ENCODE assay signal across 11 cellular contexts in the genomic region with DNA sequence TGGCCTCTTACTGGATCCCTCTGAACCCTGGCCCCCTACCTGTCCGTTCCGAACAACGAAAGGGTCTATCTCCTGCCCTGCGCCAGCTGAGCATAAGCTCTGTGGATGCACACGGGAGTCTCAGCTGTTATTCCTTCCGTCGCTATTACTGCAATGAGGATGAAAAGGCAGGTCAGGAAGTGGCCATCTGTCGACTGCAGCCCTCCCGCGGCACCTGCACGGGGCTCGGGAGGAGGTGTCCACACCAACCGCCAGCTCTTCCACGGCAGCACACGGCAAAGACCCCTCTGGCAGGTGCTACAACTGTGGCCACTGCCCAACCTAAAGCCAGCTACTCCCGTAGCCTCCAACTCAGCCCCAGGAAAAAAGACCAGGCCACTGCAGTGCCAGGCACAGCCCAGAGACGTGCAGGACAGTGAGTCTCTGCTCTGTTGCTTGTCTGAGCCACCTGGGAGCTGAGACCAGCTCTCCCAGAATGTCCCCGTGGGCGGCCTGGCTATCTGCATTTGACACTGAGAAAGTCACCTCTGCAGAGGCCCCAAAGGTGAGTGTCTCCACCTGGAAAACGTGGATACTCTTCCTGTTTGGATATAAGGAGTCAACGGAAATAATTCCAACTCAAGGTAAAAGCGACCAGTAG. TPM values are rescaled to one million over a fixed set of nuclear protein-coding genes. Genes with fewer than 3 reads are reported as not detected.
DNase-seq lines count a peak whose midpoint lies in the region; ATAC-seq, FAIRE-seq and TF ChIP-seq lines count a peak whose summit lies in the region.
"Had no signal": no experiment of that assay in that cellular context is flagged by ENCODE, and none has a peak within 500 bp of the region (broad histone marks: within the 10 kb centered on the region; RNA-seq: fewer than 3 reads in every experiment).

No MANE protein-coding gene starts in this region.

- H3K9me3 ChIP-seq in CD8-positive, alpha-beta memory T cell (ENCODE audit: low read length), result no peaks in the 10 kb centered on the region
- H3K9me3 ChIP-seq in GM12878 (replicated peaks; ENCODE audit: control insufficient read depth, insufficient read depth, low read length), result no peaks in the 10 kb centered on the region
- no peaks in the 10 kb centered on the region for H3K9me3 ChIP-seq in naive thymus-derived CD4-positive, alpha-beta T cell (ENCODE audit: control insufficient read depth in 2 of 3, low read length in 3 of 3)
- H3K9me3 ChIP-seq: pancreas had no signal

- CTCF ChIA-PET in CD8-positive, alpha-beta memory T cell (lab: Charles Lee), result no interaction called here
- CTCF ChIA-PET in GM12878 (lab: Yijun Ruan, JAX), result interaction anchor here (1.0 kb wide), 1 partner anchor 23 kb away, joined by 3 read pairs; no protein-coding TSS in a partner anchor
- CTCF ChIA-PET in naive thymus-derived CD4-positive, alpha-beta T cell (lab: Charles Lee), result interaction anchor here (0.7 kb wide), 1 partner anchor 9 kb away, joined by 5 read pairs; no protein-coding TSS in a partner anchor

- 80% methylated on average over 22 of the region's 22 CpGs for WGBS in GM12878 (ENCODE audit: insufficient coverage, insufficient replicate concordance, low lambda C conversion rate, missing lambda C conversion rate)

- peaks cover 45% of the 10 kb centered on the region for H3K79me2 ChIP-seq in GM12878 (ENCODE audit: control insufficient read depth, insufficient read depth, low read length)

- H3K4me1 Mint-ChIP-seq in CD8-positive, alpha-beta memory T cell, result peaks cover 63 to 94% (median 79%) of the 10 kb centered on the region in 3 donors
- peaks cover 50 to 86% (median 81%) of the 10 kb centered on the region in 7 donors for H3K4me1 Mint-ChIP-seq in naive thymus-derived CD4-positive, alpha-beta T cell

- in situ Hi-C loops in GM12878 (cut with MboI), result no loop called here

- DNase-seq in CD8-positive, alpha-beta memory T cell, result no peak
- no peak for DNase-seq in Jurkat, Clone E6-1 (ENCODE audit: low read depth, low spot score)
- no peak for DNase-seq in GM12878 (ENCODE audit: low read depth, low spot score)
- no peak for DNase-seq in naive thymus-derived CD4-positive, alpha-beta T cell
- no peak for DNase-seq in iPS-NIHi11 (ENCODE audit: low spot score)
- no peak for DNase-seq in AG08395 (ENCODE audit: low spot score)
- DNase-seq: NCI-H226, pancreas, SHP77 had no signal

- intact Hi-C loops in GM12878 (cut with micrococcal nuclease; ENCODE audit: unreplicated experiment), result no loop called here
- intact Hi-C loops in naive thymus-derived CD4-positive, alpha-beta T cell (cut with micrococcal nuclease), result no loop called here

- no TSS peak for BruUV-seq in GM12878 (replicated peaks; lab: Mats Ljungman, UMichigan)

- H3K9me3 Mint-ChIP-seq in CD8-positive, alpha-beta memory T cell, result no peaks in the 10 kb centered on the region
- H3K9me3 Mint-ChIP-seq in naive thymus-derived CD4-positive, alpha-beta T cell, result peaks cover 0 to 1% (median 0%) of the 10 kb centered on the region in 11 donors
- H3K9me3 Mint-ChIP-seq: activated T-cell treated with anti-CD3 and anti-CD28 coated beads, Interleukin-2, amount 50 U/mL, for 4 hours had no signal

- peak overlapping the region; percentile 61 for H3K9ac ChIP-seq in GM12878 (ENCODE audit: control insufficient read depth, insufficient read depth, low read length)

- peak overlapping the region in 6 of 8 donors; percentile 19 to 92 (median 65) for H3K27ac Mint-ChIP-seq in CD8-positive, alpha-beta memory T cell
- H3K27ac Mint-ChIP-seq in naive thymus-derived CD4-positive, alpha-beta T cell, result peak overlapping the region in 8 of 9 donors; percentile 41 to 96 (median 88)

- H3K4me2 ChIP-seq in GM12878 (ENCODE audit: control insufficient read depth, insufficient read depth), result peak overlapping the region; percentile 83

- H3K27me3 ChIP-seq in CD8-positive, alpha-beta memory T cell (ENCODE audit: insufficient read depth, low read length, poor library complexity, severe bottlenecking), result no peaks in the 10 kb centered on the region
- H3K27me3 ChIP-seq in GM12878 (replicated peaks in 1 of 2; ENCODE audit: control insufficient read depth in 2 of 2, insufficient read depth in 2 of 2, low read length in 1 of 2), result no peaks in the 10 kb centered on the region
- H3K27me3 ChIP-seq in naive thymus-derived CD4-positive, alpha-beta T cell (ENCODE audit: control insufficient read depth in 2 of 2, insufficient read depth in 2 of 2, low read length in 2 of 2), result no peaks in the 10 kb centered on the region
- H3K27me3 ChIP-seq: pancreas had no signal

- peaks cover 53% of the 10 kb centered on the region for H3K4me1 ChIP-seq in CD8-positive, alpha-beta memory T cell (ENCODE audit: insufficient read depth, low read length)
- H3K4me1 ChIP-seq in GM12878 (ENCODE audit: control insufficient read depth, insufficient read depth, low read length), result peaks cover 20% of the 10 kb centered on the region
- H3K4me1 ChIP-seq in naive thymus-derived CD4-positive, alpha-beta T cell (ENCODE audit: control insufficient read depth in 2 of 2, insufficient read depth in 2 of 2, low read length in 2 of 2), result peaks cover 11 to 23% of the 10 kb centered on the region in 2 donors

- H4K20me1 ChIP-seq in GM12878 (ENCODE audit: control insufficient read depth, insufficient read depth), result no peaks in the 10 kb centered on the region; the same call in 1 of the 2 replicates

- TF ChIP-seq CTCF in GM12878 (IDR thresholded peaks at IDR 0.05 in 2 of 3, conservative IDR thresholded peaks at IDR 0.05 in 1 of 3; ENCODE audit: control insufficient read depth in 2 of 3, extremely low read depth in 1 of 3, insufficient read depth in 1 of 3, low read depth in 3 of 3, low read length in 3 of 3), result no peak

- H3K27me3 Mint-ChIP-seq in CD8-positive, alpha-beta memory T cell, result no peaks in the 10 kb centered on the region
- no peaks in the 10 kb centered on the region for H3K27me3 Mint-ChIP-seq in naive thymus-derived CD4-positive, alpha-beta T cell

- H2AFZ ChIP-seq in GM12878 (ENCODE audit: control insufficient read depth, low read depth, low read length), result no peak overlapping the region

- no peak for TF ChIP-seq POLR2A in GM12878 (IDR thresholded peaks at IDR 0.05; ENCODE audit: low read depth, low read length)

- no peak for TF ChIP-seq RAD21 in GM12878 (IDR thresholded peaks at IDR 0.05; ENCODE audit: insufficient read depth, low read depth, low read length)

- no peak for ATAC-seq in GM12878
- ATAC-seq in naive thymus-derived CD4-positive, alpha-beta T cell, result no peak
- ATAC-seq in GM19351 (IDR thresholded peaks at IDR 0.05; ENCODE audit: unreplicated experiment), result no peak

- H3K36me3 Mint-ChIP-seq in CD8-positive, alpha-beta memory T cell, result peaks cover 0 to under 1% (median 0%) of the 10 kb centered on the region in 3 donors
- no peaks in the 10 kb centered on the region for H3K36me3 Mint-ChIP-seq in naive thymus-derived CD4-positive, alpha-beta T cell

- H3K4me3 ChIP-seq in CD8-positive, alpha-beta memory T cell (ENCODE audit: low read length), result peak overlapping the region; percentile 24
- H3K4me3 ChIP-seq in Jurkat, Clone E6-1 (ENCODE audit: low read length), result peak overlapping the region; percentile 38
- 0 out of 2 replicates have a peak overlapping the region, but pooled peaks have one; percentile 47 for H3K4me3 ChIP-seq in GM12878
- peak overlapping the region; percentile 38 for H3K4me3 ChIP-seq in naive thymus-derived CD4-positive, alpha-beta T cell (ENCODE audit: low read length)
- H3K4me3 ChIP-seq: pancreas had no signal

- no peak for FAIRE-seq in GM12878 (lab: Jason Lieb, UNC)
- FAIRE-seq: pancreas had no signal

- SMC1A ChIA-PET in GM12878 (lab: Charles Lee; ENCODE audit: uncharacterized antibody, unreplicated experiment), result no interaction called here

- no peak overlapping the region for H3K27ac ChIP-seq in CD8-positive, alpha-beta memory T cell (ENCODE audit: low read depth, low read length)
- H3K27ac ChIP-seq in GM12878 (ENCODE audit: control insufficient read depth, insufficient read depth), result peak overlapping the region; percentile 74
- peak overlapping the region; percentile 69 for H3K27ac ChIP-seq in naive thymus-derived CD4-positive, alpha-beta T cell (ENCODE audit: low read depth, low read length)
- H3K27ac ChIP-seq: pancreas had no signal

- TF ChIP-seq EP300 in GM12878 (IDR thresholded peaks at IDR 0.05; ENCODE audit: borderline replicate concordance in 1 of 2, control insufficient read depth in 1 of 2, low read depth in 2 of 2, low read length in 2 of 2), result no peak

- RAD21 ChIA-PET in GM12878 (lab: Charles Lee; ENCODE audit: unreplicated experiment), result no interaction called here

- POLR2A ChIA-PET in CD8-positive, alpha-beta memory T cell (lab: Charles Lee), result no interaction called here
- POLR2A ChIA-PET in GM12878 (lab: Charles Lee), result interaction anchor here (0.6 kb wide), 2 partner anchors 19 to 412 kb away, joined by 3 to 4 read pairs; partner anchors contain the start of gene CAMSAP1
- POLR2A ChIA-PET in naive thymus-derived CD4-positive, alpha-beta T cell (lab: Charles Lee), result interaction anchor here (1.3 kb wide), 1 partner anchor 19 kb away, joined by 4 read pairs; the partner anchor contains the start of gene CAMSAP1

- H3K4me3 Mint-ChIP-seq in CD8-positive, alpha-beta memory T cell, result peak overlapping the region in 2 of 7 donors; percentile 20 to 65
- H3K4me3 Mint-ChIP-seq in naive thymus-derived CD4-positive, alpha-beta T cell, result peak overlapping the region; percentile 6 to 94 (median 82)

- H3K36me3 ChIP-seq in CD8-positive, alpha-beta memory T cell (ENCODE audit: insufficient read depth, low read length), result no peaks in the 10 kb centered on the region
- H3K36me3 ChIP-seq in GM12878 (ENCODE audit: control insufficient read depth in 2 of 2, insufficient read depth in 2 of 2, low read length in 1 of 2), result peaks cover 0 to 5% of the 10 kb centered on the region in 2 experiments; a peak in 2 of 4 replicates
- H3K36me3 ChIP-seq in naive thymus-derived CD4-positive, alpha-beta T cell (ENCODE audit: control insufficient read depth in 2 of 3, insufficient read depth in 3 of 3, low read length in 3 of 3), result no peaks in the 10 kb centered on the region
- H3K36me3 ChIP-seq: pancreas had no signal

RNA-seq across cellular contexts. Expression of gene CAMSAP1, which starts 19.1 kb away (rescaled TPM):
- total RNA-seq in CD8-positive, alpha-beta memory T cell, result 10 to 100 TPM; 30.4 to 33.7 TPM
- polyA plus RNA-seq in CD8-positive, alpha-beta memory T cell, result 2.2 TPM
- polyA plus RNA-seq in Jurkat, Clone E6-1 (2012; ENCODE audit: insufficient read depth, insufficient read length), result 22.6 TPM
- 51.7 and 56.6 TPM in 2 replicates for total RNA-seq in GM12878 (2013; cell fraction: nucleolus; rRNA removed)
- 16.5 and 16.6 TPM in 2 replicates for total RNA-seq in GM12878 (2014; rRNA removed)
- total RNA-seq in GM12878 (2014; rRNA removed; fragmentation: Illumina TruSeq; extraction: Trizol), result 12.2 and 12.3 TPM in 2 replicates
- total RNA-seq in GM12878 (2021), result 24.7 and 32.8 TPM in 2 replicates
- 4.8 TPM for polyA plus RNA-seq in GM12878 (2011; ENCODE audit: low read depth)
- polyA plus RNA-seq in GM12878 (2011; rRNA removed), result 5.3 and 5.9 TPM in 2 replicates
- polyA plus RNA-seq in GM12878 (2011; cell fraction: cytosol; rRNA removed), result 6.6 and 6.9 TPM in 2 replicates
- 7.5 and 11.6 TPM in 2 replicates for polyA plus RNA-seq in GM12878 (2011; cell fraction: nucleus; rRNA removed)
- 7.4 and 7.8 TPM in 2 replicates for polyA plus RNA-seq in GM12878 (2012)
- polyA plus RNA-seq in GM12878 (2014; fragmentation: Illumina TruSeq; extraction: Trizol), result 8.0 and 10.1 TPM in 2 replicates
- 1 to 10 TPM; 1.8 to 2.0 TPM for polyA plus RNA-seq in GM12878 (2014; fragmentation: Nextera tagmentation; extraction: Ambion mirVana)
- polyA plus RNA-seq in GM12878 (2014; rRNA removed), result 10.3 and 12.5 TPM in 2 replicates
- 1 to 10 TPM; 1.4 to 4.2 TPM for polyA plus RNA-seq in GM12878 (2016; fragmentation: Nextera tagmentation; extraction: Ambion mirVana)
- 14.8 and 15.3 TPM in 2 replicates for polyA minus RNA-seq in GM12878 (2011; rRNA and poly(A)+ RNA removed)
- 48.7 and 58.5 TPM in 2 replicates for polyA minus RNA-seq in GM12878 (2011; cell fraction: cytosol; rRNA and poly(A)+ RNA removed)
- 5.9 and 9.1 TPM in 2 replicates for polyA minus RNA-seq in GM12878 (2011; cell fraction: nucleus; rRNA and poly(A)+ RNA removed)
- total RNA-seq in naive thymus-derived CD4-positive, alpha-beta T cell, result 10 to 100 TPM; 16.4 to 34.3 (median 23.6) TPM
- polyA plus RNA-seq in naive thymus-derived CD4-positive, alpha-beta T cell, result 1 to 10 TPM in 1 of 2 donors, under 1 TPM in 1; 0.65 to 4.0 TPM
